9 cellular contexts compared by ENCODE assay signal in genomic region chr13:102774210-102774560, GRCh38. TPM values are rescaled to one million over a fixed set of nuclear protein-coding genes. Genes with fewer than 3 reads are reported as not detected.
DNase-seq lines count a peak whose midpoint lies in the region; ATAC-seq, FAIRE-seq and TF ChIP-seq lines count a peak whose summit lies in the region.
"Had no signal": no experiment of that assay in that cellular context is flagged by ENCODE, and none has a peak within 500 bp of the region (broad histone marks: within the 10 kb centered on the region; RNA-seq: fewer than 3 reads in every experiment).

No MANE protein-coding gene starts in this region.

- H3K9me3 ChIP-seq in K562 (replicated peaks; ENCODE audit: control insufficient read depth, insufficient read depth, low read depth, low read length) (no peaks in the 10 kb centered on the region), lower lobe of right lung (no peaks in the 10 kb centered on the region), upper lobe of left lung (no peaks in the 10 kb centered on the region)

- TF ChIP-seq POLR2A in K562 (conservative IDR thresholded peaks at IDR 0.05) = no peak
- no peak for TF ChIP-seq POLR2A in upper lobe of left lung (IDR thresholded peaks at IDR 0.05)

- no peaks in the 10 kb centered on the region for H3K27me3 ChIP-seq in K562 (ENCODE audit: control insufficient read depth in 2 of 2, insufficient read depth in 2 of 2, low read length in 2 of 2)
- H3K27me3 ChIP-seq in lower lobe of right lung (ENCODE audit: low read depth) = no peaks in the 10 kb centered on the region
- no peaks in the 10 kb centered on the region for H3K27me3 ChIP-seq in upper lobe of left lung

- ATAC-seq in K562 (peak; percentile 3; the same call in 2 of the 3 replicates), lower lobe of right lung (peak in 1 of 2 donors; percentile 3), upper lobe of left lung (ENCODE audit: low FRiP score in 2 of 2) (peak in 1 of 2 donors; percentile 5), GM21390 (IDR thresholded peaks at IDR 0.05; ENCODE audit: unreplicated experiment) (no peak)

- H3K4me3 ChIP-seq in K562 = peak overlapping the region; percentile 86
- H3K4me3 ChIP-seq in lower lobe of right lung = peak overlapping the region; percentile 81
- peak overlapping the region; percentile 65 to 91 (median 78) for H3K4me3 ChIP-seq in upper lobe of left lung

- no TSS peak for BruUV-seq in K562 (replicated peaks; lab: Mats Ljungman, UMichigan)

- TF ChIP-seq EP300 in K562 (IDR thresholded peaks at IDR 0.05; ENCODE audit: low read length) (no peak), upper lobe of left lung (IDR thresholded peaks at IDR 0.05) (no peak)

- peaks cover 24% of the 10 kb centered on the region for H3K79me2 ChIP-seq in K562 (ENCODE audit: control insufficient read depth, insufficient read depth, low read length)

- WGBS in K562 (ENCODE audit: insufficient coverage, low coverage, missing lambda C conversion rate) = 70% methylated on average over 14 of the region's 26 CpGs
- WGBS in upper lobe of left lung, 2 donors = 79 to 81% methylated on average over 18 to 20 of the region's 26 CpGs

- in situ Hi-C loops in K562 (cut with MboI) = no loop called here

- H3K9ac ChIP-seq in K562 (ENCODE audit: insufficient read depth in 1 of 2, low read depth in 2 of 2, low read length in 2 of 2) = peak overlapping the region; percentile 88 to 97

- peak overlapping the region; percentile 94 for H2AFZ ChIP-seq in K562 (ENCODE audit: low read depth, low read length)

- H3K36me3 ChIP-seq in K562 (ENCODE audit: control insufficient read depth, insufficient read depth, low read length) (peaks cover 16% of the 10 kb centered on the region; the same call in 1 of the 3 replicates), lower lobe of right lung (no peaks in the 10 kb centered on the region), upper lobe of left lung (no peaks in the 10 kb centered on the region)

- H3K4me2 ChIP-seq in K562 (ENCODE audit: insufficient read depth, low read length) = peak overlapping the region; percentile 88

- TF ChIP-seq RAD21 in K562 (CRISPR knock-in tag; conservative IDR thresholded peaks at IDR 0.05 in 1 of 2, IDR thresholded peaks at IDR 0.05 in 1 of 2) = no peak

- H4K20me1 ChIP-seq in K562 (replicated peaks; ENCODE audit: control insufficient read depth, insufficient read depth, low read length) = no peaks in the 10 kb centered on the region

- H3K27ac ChIP-seq in K562 (ENCODE audit: extremely low read depth, low read depth, low read length) (peak overlapping the region; percentile 88), lower lobe of right lung (peak overlapping the region; percentile 83), upper lobe of left lung (peak overlapping the region; percentile 84 to 91 (median 88))

- DNase-seq in activated T-cell treated with anti-CD3 and anti-CD28 coated beads for 48 hours (ENCODE audit: low read depth) (peak; percentile 15), activated T-cell treated with anti-CD3 and anti-CD28 coated beads for 4 hours (no peak), K562 (ENCODE audit: extremely low read depth in 1 of 4, low spot score in 3 of 4) (peak in 2 of 4 experiments; percentile 4 to 7), lower lobe of right lung (no peak), upper lobe of left lung (peak in 1 of 2 donors; percentile 88), SK-N-DZ (ENCODE audit: low spot score) (no peak), D721Med (ENCODE audit: insufficient read length, low spot score) (no peak)

- H3K4me1 ChIP-seq in K562 (replicated peaks in 1 of 2; ENCODE audit: control insufficient read depth in 2 of 2, insufficient read depth in 2 of 2, low read length in 2 of 2) = peaks cover 17 to 26% of the 10 kb centered on the region in 2 experiments; a peak in 4 of 5 replicates
- H3K4me1 ChIP-seq in lower lobe of right lung = peaks cover 11% of the 10 kb centered on the region
- peaks cover 6 to 16% (median 13%) of the 10 kb centered on the region in 4 donors for H3K4me1 ChIP-seq in upper lobe of left lung

- intact Hi-C loops in K562 (cut with micrococcal nuclease) = loop anchor here (10.0 kb wide), 1 partner anchor 109 kb away; no protein-coding TSS in a partner anchor
- intact Hi-C loops in lower lobe of right lung (cut with DNase I) = no loop called here

- POLR2A ChIA-PET in K562 (lab: Yijun Ruan, JAX) = interaction anchor here (0.6 to 1.4 kb wide), 5 partner anchors 10 to 177 kb away, joined by 3 to 5 read pairs (median 3); partner anchors contain the start of gene TPP2

- TF ChIP-seq CTCF in K562 (IDR thresholded peaks at IDR 0.05 in 2 of 3, conservative IDR thresholded peaks at IDR 0.05 in 1 of 3; ENCODE audit: insufficient read depth in 2 of 3, low read depth in 1 of 3, low read length in 3 of 3) = no peak
- TF ChIP-seq CTCF in lower lobe of right lung (IDR thresholded peaks at IDR 0.05) = no peak
- no peak for TF ChIP-seq CTCF in upper lobe of left lung (IDR thresholded peaks at IDR 0.05)
- TF ChIP-seq CTCF in D721Med (IDR thresholded peaks at IDR 0.05; ENCODE audit: insufficient read depth, missing control alignments) = no peak

- FAIRE-seq in K562 (lab: Jason Lieb, UNC) (no peak), D721Med (lab: Jason Lieb, UNC) (no peak)
- FAIRE-seq: G401.6 had no signal

- H3K9me1 ChIP-seq in K562 (ENCODE audit: control insufficient read depth, insufficient read depth, low read length) = no peaks in the 10 kb centered on the region

- CTCF ChIA-PET in K562 (lab: Yijun Ruan, JAX; ENCODE audit: low intra/inter-chr PET ratio) = no interaction called here

RNA-seq across cellular contexts. Expression of gene TEX30, which starts 0.6 kb away (rescaled TPM):
- 4.6 and 15.5 TPM in 2 replicates for total RNA-seq in K562 (2011; cell fraction: chromatin; rRNA removed; ENCODE audit: low replicate concordance)
- 1.8 and 2.8 TPM in 2 replicates for total RNA-seq in K562 (2011; cell fraction: nucleolus; rRNA removed)
- total RNA-seq in K562 (2011; cell fraction: nucleoplasm; rRNA removed) = 5.1 and 12.0 TPM in 2 replicates
- total RNA-seq in K562 (2014; rRNA removed) = 21.7 and 24.1 TPM in 2 replicates
- total RNA-seq in K562 (2014; rRNA removed; fragmentation: Illumina TruSeq; extraction: Trizol) = 40.9 and 42.0 TPM in 2 replicates
- total RNA-seq in K562 (2015; rRNA removed; fragmentation: Illumina TruSeq; extraction: Trizol) = 29.6 and 37.0 TPM in 2 replicates
- 25.8 and 26.4 TPM in 2 replicates for total RNA-seq in K562 (2021)
- polyA plus RNA-seq in K562 (2011; rRNA removed) = 26.7 and 37.3 TPM in 2 replicates
- polyA plus RNA-seq in K562 (2011; cell fraction: cytosol; rRNA removed) = 6.5 and 14.3 TPM in 2 replicates
- 5.4 and 9.0 TPM in 2 replicates for polyA plus RNA-seq in K562 (2011; cell fraction: nucleus; rRNA removed)
- 21.3 and 31.0 TPM in 2 replicates for polyA plus RNA-seq in K562 (2012)
- polyA plus RNA-seq in K562 (2014; fragmentation: Illumina TruSeq; extraction: Trizol) = 30.2 TPM in 2 replicates
- 100 to 1,000 TPM; 109 to 143 TPM for polyA plus RNA-seq in K562 (2014; fragmentation: Nextera tagmentation; extraction: Ambion mirVana)
- 39.5 and 40.6 TPM in 2 replicates for polyA plus RNA-seq in K562 (2014; rRNA removed)
- polyA minus RNA-seq in K562 (2011; rRNA and poly(A)+ RNA removed) = 10.3 and 10.5 TPM in 2 replicates
- 2.7 and 7.1 TPM in 2 replicates for polyA minus RNA-seq in K562 (2011; cell fraction: cytosol; rRNA and poly(A)+ RNA removed)
- 3.5 and 6.4 TPM in 2 replicates for polyA minus RNA-seq in K562 (2011; cell fraction: nucleus; rRNA and poly(A)+ RNA removed)
- total RNA-seq in lower lobe of right lung = 5.8 TPM
- total RNA-seq in upper lobe of left lung = 1 to 10 TPM in 5 of 6 donors, under 1 TPM in 1; 1.00 to 7.8 (median 6.2) TPM
- 6.1 and 9.8 TPM in 2 replicates for polyA plus RNA-seq in SK-N-DZ (2014; cell fraction: cytosol; rRNA removed)
- polyA plus RNA-seq in SK-N-DZ (2014; cell fraction: nucleus; rRNA removed) = 13.6 and 16.2 TPM in 2 replicates

RNA-seq across cellular contexts. Expression of gene POGLUT2, which starts 24.6 kb away (rescaled TPM):
- 9.5 and 12.8 TPM in 2 replicates for total RNA-seq in K562 (2011; cell fraction: chromatin; rRNA removed; ENCODE audit: low replicate concordance)
- 11.4 and 12.0 TPM in 2 replicates for total RNA-seq in K562 (2011; cell fraction: nucleolus; rRNA removed)
- total RNA-seq in K562 (2011; cell fraction: nucleoplasm; rRNA removed) = 9.9 and 13.9 TPM in 2 replicates
- total RNA-seq in K562 (2014; rRNA removed) (10.3 and 11.8 TPM in 2 replicates), K562 (2014; rRNA removed; fragmentation: Illumina TruSeq; extraction: Trizol) (10.8 and 11.6 TPM in 2 replicates), K562 (2015; rRNA removed; fragmentation: Illumina TruSeq; extraction: Trizol) (11.2 and 11.4 TPM in 2 replicates), K562 (2021) (9.7 and 10.6 TPM in 2 replicates), lower lobe of right lung (5.9 TPM), upper lobe of left lung (1 to 10 TPM; 1.6 to 8.4 (median 3.8) TPM)
- polyA plus RNA-seq in K562 (2011; rRNA removed) (9.2 and 11.8 TPM in 2 replicates), K562 (2014; fragmentation: Illumina TruSeq; extraction: Trizol) (9.4 and 11.4 TPM in 2 replicates), K562 (2014; fragmentation: Nextera tagmentation; extraction: Ambion mirVana) (1 to 10 TPM; 3.8 to 5.2 TPM), K562 (2014; rRNA removed) (9.3 and 15.3 TPM in 2 replicates)
- 5.7 and 6.6 TPM in 2 replicates for polyA plus RNA-seq in K562 (2011; cell fraction: cytosol; rRNA removed)
- 4.2 and 6.4 TPM in 2 replicates for polyA plus RNA-seq in K562 (2011; cell fraction: nucleus; rRNA removed)
- 9.0 and 10.9 TPM in 2 replicates for polyA plus RNA-seq in K562 (2012)
- 7.8 and 8.8 TPM in 2 replicates for polyA minus RNA-seq in K562 (2011; rRNA and poly(A)+ RNA removed)
- polyA minus RNA-seq in K562 (2011; cell fraction: cytosol; rRNA and poly(A)+ RNA removed) = 4.4 and 4.9 TPM in 2 replicates
- polyA minus RNA-seq in K562 (2011; cell fraction: nucleus; rRNA and poly(A)+ RNA removed) = 5.3 and 7.0 TPM in 2 replicates
- polyA plus RNA-seq in SK-N-DZ (2014; cell fraction: cytosol; rRNA removed) = 40.5 and 42.5 TPM in 2 replicates
- 29.3 and 42.8 TPM in 2 replicates for polyA plus RNA-seq in SK-N-DZ (2014; cell fraction: nucleus; rRNA removed)

RNA-seq across cellular contexts. Expression of gene BIVM, which starts 24.7 kb away (rescaled TPM):
- total RNA-seq in K562 (2011; cell fraction: chromatin; rRNA removed; ENCODE audit: low replicate concordance) = 25.3 and 78.1 TPM in 2 replicates
- total RNA-seq in K562 (2011; cell fraction: nucleolus; rRNA removed) = 11.5 and 14.9 TPM in 2 replicates
- total RNA-seq in K562 (2011; cell fraction: nucleoplasm; rRNA removed) = 34.8 and 48.7 TPM in 2 replicates
- total RNA-seq in K562 (2014; rRNA removed) (11.1 and 18.2 TPM in 2 replicates), K562 (2014; rRNA removed; fragmentation: Illumina TruSeq; extraction: Trizol) (18.3 and 22.5 TPM in 2 replicates), K562 (2015; rRNA removed; fragmentation: Illumina TruSeq; extraction: Trizol) (14.2 and 16.8 TPM in 2 replicates), K562 (2021) (15.9 and 17.1 TPM in 2 replicates), lower lobe of right lung (13.4 TPM), upper lobe of left lung (10 to 100 TPM in 5 of 6 donors, 1 to 10 TPM in 1; 7.1 to 45.1 (median 15.6) TPM)
- polyA plus RNA-seq in K562 (2011; rRNA removed) (16.9 and 23.1 TPM in 2 replicates), K562 (2014; fragmentation: Illumina TruSeq; extraction: Trizol) (12.7 and 14.8 TPM in 2 replicates), K562 (2014; fragmentation: Nextera tagmentation; extraction: Ambion mirVana) (1 to 10 TPM; 3.6 to 4.1 TPM), K562 (2014; rRNA removed) (19.5 and 25.5 TPM in 2 replicates)
- 5.2 and 7.8 TPM in 2 replicates for polyA plus RNA-seq in K562 (2011; cell fraction: cytosol; rRNA removed)
- 15.4 and 15.8 TPM in 2 replicates for polyA plus RNA-seq in K562 (2011; cell fraction: nucleus; rRNA removed)
- 10.5 and 14.3 TPM in 2 replicates for polyA plus RNA-seq in K562 (2012)
- polyA minus RNA-seq in K562 (2011; rRNA and poly(A)+ RNA removed) = 11.6 and 13.9 TPM in 2 replicates
- 3.1 and 6.6 TPM in 2 replicates for polyA minus RNA-seq in K562 (2011; cell fraction: cytosol; rRNA and poly(A)+ RNA removed)
- 13.1 and 14.9 TPM in 2 replicates for polyA minus RNA-seq in K562 (2011; cell fraction: nucleus; rRNA and poly(A)+ RNA removed)
- 35.3 and 37.5 TPM in 2 replicates for polyA plus RNA-seq in SK-N-DZ (2014; cell fraction: cytosol; rRNA removed)
- polyA plus RNA-seq in SK-N-DZ (2014; cell fraction: nucleus; rRNA removed) = 67.6 and 84.8 TPM in 2 replicates
